ENCODE assay signal across 23 cellular contexts in genomic region chr2:201785135-201785534, GRCh38. TPM values are rescaled to one million over a fixed set of nuclear protein-coding genes. Genes with fewer than 3 reads are reported as not detected.
"Had no signal": no experiment of that assay in that cellular context is flagged by ENCODE, and none has a peak within 500 bp of the region (broad histone marks: within the 10 kb centered on the region; RNA-seq: fewer than 3 reads in every experiment).

No MANE protein-coding gene starts in this region.

- H3K9me3 ChIP-seq: mucosa of descending colon, ovary, right atrium auricular region, sigmoid colon, stomach, thoracic aorta, transverse colon had no signal

- H3K27ac ChIP-seq: coronary artery, ovary, right atrium auricular region, sigmoid colon, skin epidermis, stomach, transverse colon had no signal

- H3K27me3 ChIP-seq: ovary, right atrium auricular region, sigmoid colon, stomach, transverse colon had no signal

- H3K36me3 Mint-ChIP-seq: naive thymus-derived CD8-positive, alpha-beta T cell had no signal

- H3K9me3 Mint-ChIP-seq: endodermal cell; naive thymus-derived CD8-positive, alpha-beta T cell; neural crest cell had no signal

- H3K4me3 ChIP-seq: coronary artery, mucosa of descending colon, ovary, right atrium auricular region, sigmoid colon, skin epidermis, stomach, thoracic aorta, transverse colon had no signal

- DNase-seq: effector CD4-positive, alpha-beta T cell; endodermal cell; foreskin melanocyte; head of caudate nucleus; hippocampal formation; mammary epithelial cell; mucosa of descending colon; naive thymus-derived CD8-positive, alpha-beta T cell; ovary; sigmoid colon; stimulated activated CD4-positive, alpha-beta T cell treated with anti-CD3 and anti-CD28 coated beads, Interleukin-2, amount 100 ng/mL, for 24 hours; stimulated activated CD4-positive, alpha-beta T cell treated with anti-CD3 and anti-CD28 coated beads, Interleukin-4, amount 100 ng/mL, for 4 hours; stimulated activated naive CD4-positive, alpha-beta T cell; stomach; substantia nigra; transverse colon had no signal

- H3K4me3 Mint-ChIP-seq: endodermal cell; naive thymus-derived CD8-positive, alpha-beta T cell; neural crest cell had no signal

- H3K36me3 ChIP-seq: ovary, right atrium auricular region, sigmoid colon, stomach, thoracic aorta, transverse colon had no signal

- H3K27ac Mint-ChIP-seq: endodermal cell; naive thymus-derived CD8-positive, alpha-beta T cell had no signal

RNA-seq across cellular contexts. Expression of gene CDK15, which starts 21.2 kb away (rescaled TPM):
- total RNA-seq: dermis microvascular lymphatic vessel endothelial cell; endothelial cell of umbilical vein; naive thymus-derived CD8-positive, alpha-beta T cell; neural crest cell; right atrium auricular region had no signal
- polyA plus RNA-seq: endothelial cell of umbilical vein; naive thymus-derived CD8-positive, alpha-beta T cell had no signal
